In genomic region chr1:15283500-15283899, GRCh38 we compare ENCODE assay signal across 11 cellular contexts. TPM values are rescaled to one million over a fixed set of nuclear protein-coding genes. Genes with fewer than 3 reads are reported as not detected.
DNase-seq lines count a peak whose midpoint lies in the region; ATAC-seq, FAIRE-seq and TF ChIP-seq lines count a peak whose summit lies in the region.
"Had no signal": no experiment of that assay in that cellular context is flagged by ENCODE, and none has a peak within 500 bp of the region (broad histone marks: within the 10 kb centered on the region; RNA-seq: fewer than 3 reads in every experiment).

No MANE protein-coding gene starts in this region.

- DNase-seq in A549 (ENCODE audit: low read depth in 1 of 2, low spot score in 1 of 2) (peak; percentile 66 to 69), HEK293T (ENCODE audit: extremely low spot score) (peak; percentile 33), adrenal gland (peak in 6 of 7 donors; percentile 45 to 78 (median 62)), left ventricle myocardium inferior (peak; percentile 26), HT-29 (ENCODE audit: low spot score) (no peak)
- DNase-seq in naive thymus-derived CD8-positive, alpha-beta T cell: no peak
- DNase-seq: foreskin fibroblast; stimulated activated naive CD8-positive, alpha-beta T cell treated with anti-CD3 and anti-CD28 coated beads, Interleukin-15, amount 100 ng/mL, for 72 hours had no signal

- H3K4me3 Mint-ChIP-seq in naive thymus-derived CD8-positive, alpha-beta T cell: no peak overlapping the region
- H3K4me3 Mint-ChIP-seq: stimulated activated naive CD8-positive, alpha-beta T cell treated with anti-CD3 and anti-CD28 coated beads, Interleukin-15, amount 100 ng/mL, for 72 hours had no signal

- H3K36me3 Mint-ChIP-seq in naive thymus-derived CD8-positive, alpha-beta T cell: no peaks in the 10 kb centered on the region

- H3K27ac Mint-ChIP-seq in naive thymus-derived CD8-positive, alpha-beta T cell: no peak overlapping the region
- H3K27ac Mint-ChIP-seq: stimulated activated naive CD8-positive, alpha-beta T cell treated with anti-CD3 and anti-CD28 coated beads, Interleukin-15, amount 100 ng/mL, for 72 hours had no signal

- H3K4me2 ChIP-seq in A549: peak overlapping the region; percentile 60

- H3K4me1 Mint-ChIP-seq in naive thymus-derived CD8-positive, alpha-beta T cell: no peaks in the 10 kb centered on the region
- H3K4me1 Mint-ChIP-seq: stimulated activated naive CD8-positive, alpha-beta T cell treated with anti-CD3 and anti-CD28 coated beads, Interleukin-15, amount 100 ng/mL, for 72 hours had no signal

- H3K27me3 Mint-ChIP-seq in naive thymus-derived CD8-positive, alpha-beta T cell: peaks cover 3 to 30% (median 8%) of the 10 kb centered on the region in 5 donors

- no peaks in the 10 kb centered on the region; the same call in 2 of the 3 replicates for H3K9me3 ChIP-seq in A549
- H3K9me3 ChIP-seq in adrenal gland (replicated peaks in 1 of 3): no peaks in the 10 kb centered on the region
- no peaks in the 10 kb centered on the region for H3K9me3 ChIP-seq in left ventricle myocardium inferior (replicated peaks)

- no peaks in the 10 kb centered on the region for H3K36me3 ChIP-seq in adrenal gland (replicated peaks in 1 of 2)
- no peaks in the 10 kb centered on the region for H3K36me3 ChIP-seq in left ventricle myocardium inferior

- H3K27ac ChIP-seq in A549 (peak overlapping the region; percentile 68 to 83), adrenal gland (peak overlapping the region in 2 of 5 donors; percentile 22 to 50), left ventricle myocardium inferior (replicated peaks) (peak overlapping the region; percentile 81)
- H3K27ac ChIP-seq: SK-N-MC had no signal

- no peaks in the 10 kb centered on the region for H3K9me3 Mint-ChIP-seq in naive thymus-derived CD8-positive, alpha-beta T cell

- TF ChIP-seq CTCF in A549 (IDR thresholded peaks at IDR 0.05): no peak
- peak in 3 of 6 experiments; percentile 35 to 44 (median 42) for TF ChIP-seq CTCF in adrenal gland (IDR thresholded peaks at IDR 0.05)
- TF ChIP-seq CTCF in left ventricle myocardium inferior (IDR thresholded peaks at IDR 0.05; ENCODE audit: borderline replicate concordance): peak; percentile 51

- no peak overlapping the region; the same call in 2 of the 3 replicates for H3K4me3 ChIP-seq in A549
- no peak overlapping the region for H3K4me3 ChIP-seq in adrenal gland
- H3K4me3 ChIP-seq in left ventricle myocardium inferior: no peak overlapping the region
- H3K4me3 ChIP-seq: SK-N-MC had no signal

- WGBS in A549 (ENCODE audit: missing lambda C conversion rate): 29% methylated on average over 2 of the region's 2 CpGs
- WGBS in adrenal gland, 4 donors: 47 to 69% (median 58%) methylated on average over 2 of the region's 2 CpGs

- TF ChIP-seq RAD21 in A549 (conservative IDR thresholded peaks at IDR 0.05 in 1 of 2, IDR thresholded peaks at IDR 0.05 in 1 of 2): no peak

- TF ChIP-seq POLR2A in A549 (IDR thresholded peaks at IDR 0.05; ENCODE audit: low read length) (no peak), adrenal gland (IDR thresholded peaks at IDR 0.05) (no peak)

- intact Hi-C loops in adrenal gland (cut with DNase I): no loop called here
- intact Hi-C loops in left ventricle myocardium inferior (cut with micrococcal nuclease): no loop called here

- POLR2A ChIA-PET in A549 (lab: Yijun Ruan, JAX): no interaction called here
- POLR2A ChIA-PET in HEK293T (lab: Yijun Ruan, JAX): no interaction called here
- POLR2A ChIA-PET in naive thymus-derived CD8-positive, alpha-beta T cell (lab: Charles Lee): no interaction called here

- CTCF ChIA-PET in A549 (lab: Yijun Ruan, JAX): interaction anchor here (0.6 to 6.5 kb wide), 6 partner anchors 9 to 140 kb away, joined by 3 to 47 read pairs (median 6); no protein-coding TSS in a partner anchor
- CTCF ChIA-PET in HEK293T (lab: Yijun Ruan, JAX): no interaction called here

- peak; percentile 89 to 92 for ATAC-seq in A549
- ATAC-seq in naive thymus-derived CD8-positive, alpha-beta T cell: no peak
- ATAC-seq in GM21576 (IDR thresholded peaks at IDR 0.05; ENCODE audit: unreplicated experiment): no peak
- no peak for ATAC-seq in HG02884 (IDR thresholded peaks at IDR 0.05; ENCODE audit: unreplicated experiment)
- ATAC-seq: stimulated activated naive CD8-positive, alpha-beta T cell treated with anti-CD3 and anti-CD28 coated beads, Interleukin-15, amount 100 ng/mL, for 72 hours had no signal

- FAIRE-seq in A549 (lab: Jason Lieb, UNC): no peak

- H3K27me3 ChIP-seq in adrenal gland: no peaks in the 10 kb centered on the region
- H3K27me3 ChIP-seq in left ventricle myocardium inferior (ENCODE audit: low read depth): peaks cover 4% of the 10 kb centered on the region

- H3K4me1 ChIP-seq in A549 (peaks cover 37% of the 10 kb centered on the region), adrenal gland (replicated peaks in 1 of 2) (peaks cover 3 to 12% of the 10 kb centered on the region in 2 donors), left ventricle myocardium inferior (peaks cover 21% of the 10 kb centered on the region)

- no peak for TF ChIP-seq EP300 in A549 (IDR thresholded peaks at IDR 0.05)

TF ChIP-seq in A549, 52 proteins besides CTCF, POLR2A, EP300 and RAD21:
- no peak for TF ChIP-seq KDM1A (IDR thresholded peaks at IDR 0.05; ENCODE audit: low read depth)
- no peak for TF ChIP-seq HDAC2 (IDR thresholded peaks at IDR 0.05)
- TF ChIP-seq ZNF302 (CRISPR knock-in tag; IDR thresholded peaks at IDR 0.05): no peak
- no peak for TF ChIP-seq FOSL2 (IDR thresholded peaks at IDR 0.05)
- peak; percentile 43 for TF ChIP-seq FOSL2 (CRISPR knock-in tag; IDR thresholded peaks at IDR 0.05)
- TF ChIP-seq RARB (CRISPR knock-in tag; IDR thresholded peaks at IDR 0.05): no peak
- no peak for TF ChIP-seq CHD2 (IDR thresholded peaks at IDR 0.05; ENCODE audit: low read length, partially characterized antibody)
- no peak for TF ChIP-seq ZC3H11A (IDR thresholded peaks at IDR 0.05)
- no peak for TF ChIP-seq EHMT2 (IDR thresholded peaks at IDR 0.05; ENCODE audit: low read depth)

TF ChIP-seq in HEK293T, 16 proteins besides CTCF, POLR2A, EP300 and RAD21:
- no peak for TF ChIP-seq L3MBTL2 (conservative IDR thresholded peaks at IDR 0.05)
- TF ChIP-seq ELF4 (IDR thresholded peaks at IDR 0.05): no peak
- no peak for TF ChIP-seq BHLHE40 (IDR thresholded peaks at IDR 0.05; ENCODE audit: borderline replicate concordance)
- TF ChIP-seq PKNOX1 (IDR thresholded peaks at IDR 0.05): no peak
- TF ChIP-seq LEF1 (IDR thresholded peaks at IDR 0.05; ENCODE audit: borderline replicate concordance): no peak
- no peak for TF ChIP-seq FOXA1 (IDR thresholded peaks at IDR 0.05)
- no peak for TF ChIP-seq ARNT (IDR thresholded peaks at IDR 0.05)
- TF ChIP-seq SP1 (IDR thresholded peaks at IDR 0.05): no peak
- TF ChIP-seq NFRKB (IDR thresholded peaks at IDR 0.05): no peak
- TF ChIP-seq CTBP1 (IDR thresholded peaks at IDR 0.05; ENCODE audit: borderline replicate concordance): no peak
- TF ChIP-seq HDGF (IDR thresholded peaks at IDR 0.05; ENCODE audit: borderline replicate concordance): no peak

RNA-seq across cellular contexts. Expression of gene FHAD1, which starts 36.5 kb away (rescaled TPM):
- polyA plus RNA-seq in A549 (2011; rRNA removed) (0.28 and 0.31 TPM in 2 replicates), A549 (2017; fragmentation: RNase III; extraction: RNeasy Plus Mini Kit Qiagen cat#74134 plus additional on column Dnase treatment) (0.32 to 0.45 TPM (median 0.37 TPM) in 3 replicates), adrenal gland (1 to 10 TPM in 1 of 3 donors, under 1 TPM in 2; 0.24 to 1.6 (median 0.90) TPM)
- 0.30 TPM in 2 replicates for polyA plus RNA-seq in A549 (2012; cell fraction: cytosol; rRNA removed)
- polyA plus RNA-seq in A549 (2012; cell fraction: nucleus; rRNA removed): 0.30 and 0.49 TPM in 2 replicates
- polyA minus RNA-seq in A549 (2011; rRNA and poly(A)+ RNA removed): 0.41 and 0.68 TPM in 2 replicates
- total RNA-seq in adrenal gland (1 to 10 TPM in 1 of 8 donors, under 1 TPM in 6, not detected in 1; 0.09 to 1.2 (median 0.55) TPM), left ventricle myocardium inferior (not detected)
- total RNA-seq in HT-29 (2014; rRNA removed; shearing (Covaris generic)): 0.15 and 0.63 TPM in 2 replicates
- total RNA-seq in naive thymus-derived CD8-positive, alpha-beta T cell: not detected
- not detected for polyA plus RNA-seq in naive thymus-derived CD8-positive, alpha-beta T cell

Comparison
In these comparisons a context has a peak if more than half of its experiments do, and no peak if none do; other contexts are left out.
1. ATAC-seq: peak in A549 (2 of 2); none in naive thymus-derived CD8-positive, alpha-beta T cell (0 of 2), GM21576 (single experiment) and HG02884 (single experiment).
2. DNase-seq: peak in A549 (2 of 2), HEK293T (single experiment), adrenal gland (6 of 7) and left ventricle myocardium inferior (single experiment); none in HT-29 (single experiment) and naive thymus-derived CD8-positive, alpha-beta T cell (0 of 10).